In the genomic region with DNA sequence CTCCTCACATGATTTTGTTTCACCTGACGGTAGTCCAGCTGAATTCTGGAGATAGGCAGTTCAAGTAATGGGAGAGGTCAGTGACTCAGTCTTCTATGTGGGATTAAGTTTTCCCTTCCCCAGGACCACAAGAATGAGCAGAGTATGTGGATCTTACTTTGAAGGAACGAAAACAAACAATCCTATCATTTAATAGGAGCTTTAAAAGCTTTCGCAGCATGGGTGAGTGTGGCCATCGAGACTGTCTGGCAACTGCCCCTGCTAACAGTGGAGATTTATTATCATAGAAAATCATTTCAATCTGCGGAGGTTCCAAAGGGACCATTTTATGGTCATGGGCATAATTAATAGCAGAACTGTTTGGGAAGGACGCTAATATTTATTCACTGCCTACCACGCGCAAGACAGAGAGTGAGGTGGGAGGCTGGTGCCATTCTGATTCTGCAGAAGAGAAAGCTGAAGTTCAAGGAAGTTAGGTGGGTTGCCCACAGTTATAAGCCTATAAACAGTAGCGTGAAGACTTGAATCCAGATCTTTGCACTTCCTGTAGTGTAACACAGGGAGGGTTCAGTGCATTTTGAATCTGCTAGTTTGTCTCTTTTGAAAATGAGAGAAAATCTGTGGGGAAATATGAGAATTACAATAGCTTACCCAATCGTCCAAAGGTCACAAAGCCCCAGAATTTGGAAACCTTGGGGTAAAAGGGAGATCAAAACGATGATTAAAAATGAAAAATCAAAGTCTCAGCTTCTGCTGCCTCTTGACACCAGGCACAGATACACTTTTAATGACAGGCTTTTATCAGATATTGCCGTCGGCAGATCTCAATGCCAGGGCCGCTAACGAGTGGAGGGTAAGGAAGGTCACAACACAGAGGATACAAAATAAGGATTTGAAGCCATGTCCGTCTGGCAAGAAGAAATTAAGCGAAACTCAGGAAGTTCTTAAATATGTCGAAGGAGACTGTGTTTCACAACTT, we compare ENCODE assay signal across 1 cellular context.
TF ChIP-seq lines count a peak whose summit lies in the region.

No MANE protein-coding gene starts in this region.

TF ChIP-seq in K562, 482 proteins besides CTCF, POLR2A, EP300 and RAD21 (continued from another document and continues in another):
- TF ChIP-seq, protein P1, sequence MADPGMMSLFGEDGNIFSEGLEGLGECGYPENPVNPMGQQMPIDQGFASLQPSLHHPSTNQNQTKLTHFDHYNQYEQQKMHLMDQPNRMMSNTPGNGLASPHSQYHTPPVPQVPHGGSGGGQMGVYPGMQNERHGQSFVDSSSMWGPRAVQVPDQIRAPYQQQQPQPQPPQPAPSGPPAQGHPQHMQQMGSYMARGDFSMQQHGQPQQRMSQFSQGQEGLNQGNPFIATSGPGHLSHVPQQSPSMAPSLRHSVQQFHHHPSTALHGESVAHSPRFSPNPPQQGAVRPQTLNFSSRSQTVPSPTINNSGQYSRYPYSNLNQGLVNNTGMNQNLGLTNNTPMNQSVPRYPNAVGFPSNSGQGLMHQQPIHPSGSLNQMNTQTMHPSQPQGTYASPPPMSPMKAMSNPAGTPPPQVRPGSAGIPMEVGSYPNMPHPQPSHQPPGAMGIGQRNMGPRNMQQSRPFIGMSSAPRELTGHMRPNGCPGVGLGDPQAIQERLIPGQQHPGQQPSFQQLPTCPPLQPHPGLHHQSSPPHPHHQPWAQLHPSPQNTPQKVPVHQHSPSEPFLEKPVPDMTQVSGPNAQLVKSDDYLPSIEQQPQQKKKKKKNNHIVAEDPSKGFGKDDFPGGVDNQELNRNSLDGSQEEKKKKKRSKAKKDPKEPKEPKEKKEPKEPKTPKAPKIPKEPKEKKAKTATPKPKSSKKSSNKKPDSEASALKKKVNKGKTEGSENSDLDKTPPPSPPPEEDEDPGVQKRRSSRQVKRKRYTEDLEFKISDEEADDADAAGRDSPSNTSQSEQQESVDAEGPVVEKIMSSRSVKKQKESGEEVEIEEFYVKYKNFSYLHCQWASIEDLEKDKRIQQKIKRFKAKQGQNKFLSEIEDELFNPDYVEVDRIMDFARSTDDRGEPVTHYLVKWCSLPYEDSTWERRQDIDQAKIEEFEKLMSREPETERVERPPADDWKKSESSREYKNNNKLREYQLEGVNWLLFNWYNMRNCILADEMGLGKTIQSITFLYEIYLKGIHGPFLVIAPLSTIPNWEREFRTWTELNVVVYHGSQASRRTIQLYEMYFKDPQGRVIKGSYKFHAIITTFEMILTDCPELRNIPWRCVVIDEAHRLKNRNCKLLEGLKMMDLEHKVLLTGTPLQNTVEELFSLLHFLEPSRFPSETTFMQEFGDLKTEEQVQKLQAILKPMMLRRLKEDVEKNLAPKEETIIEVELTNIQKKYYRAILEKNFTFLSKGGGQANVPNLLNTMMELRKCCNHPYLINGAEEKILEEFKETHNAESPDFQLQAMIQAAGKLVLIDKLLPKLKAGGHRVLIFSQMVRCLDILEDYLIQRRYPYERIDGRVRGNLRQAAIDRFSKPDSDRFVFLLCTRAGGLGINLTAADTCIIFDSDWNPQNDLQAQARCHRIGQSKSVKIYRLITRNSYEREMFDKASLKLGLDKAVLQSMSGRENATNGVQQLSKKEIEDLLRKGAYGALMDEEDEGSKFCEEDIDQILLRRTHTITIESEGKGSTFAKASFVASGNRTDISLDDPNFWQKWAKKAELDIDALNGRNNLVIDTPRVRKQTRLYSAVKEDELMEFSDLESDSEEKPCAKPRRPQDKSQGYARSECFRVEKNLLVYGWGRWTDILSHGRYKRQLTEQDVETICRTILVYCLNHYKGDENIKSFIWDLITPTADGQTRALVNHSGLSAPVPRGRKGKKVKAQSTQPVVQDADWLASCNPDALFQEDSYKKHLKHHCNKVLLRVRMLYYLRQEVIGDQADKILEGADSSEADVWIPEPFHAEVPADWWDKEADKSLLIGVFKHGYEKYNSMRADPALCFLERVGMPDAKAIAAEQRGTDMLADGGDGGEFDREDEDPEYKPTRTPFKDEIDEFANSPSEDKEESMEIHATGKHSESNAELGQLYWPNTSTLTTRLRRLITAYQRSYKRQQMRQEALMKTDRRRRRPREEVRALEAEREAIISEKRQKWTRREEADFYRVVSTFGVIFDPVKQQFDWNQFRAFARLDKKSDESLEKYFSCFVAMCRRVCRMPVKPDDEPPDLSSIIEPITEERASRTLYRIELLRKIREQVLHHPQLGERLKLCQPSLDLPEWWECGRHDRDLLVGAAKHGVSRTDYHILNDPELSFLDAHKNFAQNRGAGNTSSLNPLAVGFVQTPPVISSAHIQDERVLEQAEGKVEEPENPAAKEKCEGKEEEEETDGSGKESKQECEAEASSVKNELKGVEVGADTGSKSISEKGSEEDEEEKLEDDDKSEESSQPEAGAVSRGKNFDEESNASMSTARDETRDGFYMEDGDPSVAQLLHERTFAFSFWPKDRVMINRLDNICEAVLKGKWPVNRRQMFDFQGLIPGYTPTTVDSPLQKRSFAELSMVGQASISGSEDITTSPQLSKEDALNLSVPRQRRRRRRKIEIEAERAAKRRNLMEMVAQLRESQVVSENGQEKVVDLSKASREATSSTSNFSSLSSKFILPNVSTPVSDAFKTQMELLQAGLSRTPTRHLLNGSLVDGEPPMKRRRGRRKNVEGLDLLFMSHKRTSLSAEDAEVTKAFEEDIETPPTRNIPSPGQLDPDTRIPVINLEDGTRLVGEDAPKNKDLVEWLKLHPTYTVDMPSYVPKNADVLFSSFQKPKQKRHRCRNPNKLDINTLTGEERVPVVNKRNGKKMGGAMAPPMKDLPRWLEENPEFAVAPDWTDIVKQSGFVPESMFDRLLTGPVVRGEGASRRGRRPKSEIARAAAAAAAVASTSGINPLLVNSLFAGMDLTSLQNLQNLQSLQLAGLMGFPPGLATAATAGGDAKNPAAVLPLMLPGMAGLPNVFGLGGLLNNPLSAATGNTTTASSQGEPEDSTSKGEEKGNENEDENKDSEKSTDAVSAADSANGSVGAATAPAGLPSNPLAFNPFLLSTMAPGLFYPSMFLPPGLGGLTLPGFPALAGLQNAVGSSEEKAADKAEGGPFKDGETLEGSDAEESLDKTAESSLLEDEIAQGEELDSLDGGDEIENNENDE (IDR thresholded peaks at IDR 0.05; ENCODE audit: low read depth, low read length), result no peak
- no peak for TF ChIP-seq SNIP1 (IDR thresholded peaks at IDR 0.05; ENCODE audit: low read depth)
- TF ChIP-seq SRSF7 (optimal IDR thresholded peaks at IDR 0.05; ENCODE audit: low read depth, low read length), result no peak
- no peak for TF ChIP-seq ZNF324 (CRISPR knock-in tag; IDR thresholded peaks at IDR 0.05)
- TF ChIP-seq TCF3 (CRISPR knock-in tag; IDR thresholded peaks at IDR 0.05), result peak; percentile 78
- TF ChIP-seq ZNF263 (CRISPR knock-in tag; IDR thresholded peaks at IDR 0.05; ENCODE audit: borderline replicate concordance), result no peak
- TF ChIP-seq, protein P2, sequence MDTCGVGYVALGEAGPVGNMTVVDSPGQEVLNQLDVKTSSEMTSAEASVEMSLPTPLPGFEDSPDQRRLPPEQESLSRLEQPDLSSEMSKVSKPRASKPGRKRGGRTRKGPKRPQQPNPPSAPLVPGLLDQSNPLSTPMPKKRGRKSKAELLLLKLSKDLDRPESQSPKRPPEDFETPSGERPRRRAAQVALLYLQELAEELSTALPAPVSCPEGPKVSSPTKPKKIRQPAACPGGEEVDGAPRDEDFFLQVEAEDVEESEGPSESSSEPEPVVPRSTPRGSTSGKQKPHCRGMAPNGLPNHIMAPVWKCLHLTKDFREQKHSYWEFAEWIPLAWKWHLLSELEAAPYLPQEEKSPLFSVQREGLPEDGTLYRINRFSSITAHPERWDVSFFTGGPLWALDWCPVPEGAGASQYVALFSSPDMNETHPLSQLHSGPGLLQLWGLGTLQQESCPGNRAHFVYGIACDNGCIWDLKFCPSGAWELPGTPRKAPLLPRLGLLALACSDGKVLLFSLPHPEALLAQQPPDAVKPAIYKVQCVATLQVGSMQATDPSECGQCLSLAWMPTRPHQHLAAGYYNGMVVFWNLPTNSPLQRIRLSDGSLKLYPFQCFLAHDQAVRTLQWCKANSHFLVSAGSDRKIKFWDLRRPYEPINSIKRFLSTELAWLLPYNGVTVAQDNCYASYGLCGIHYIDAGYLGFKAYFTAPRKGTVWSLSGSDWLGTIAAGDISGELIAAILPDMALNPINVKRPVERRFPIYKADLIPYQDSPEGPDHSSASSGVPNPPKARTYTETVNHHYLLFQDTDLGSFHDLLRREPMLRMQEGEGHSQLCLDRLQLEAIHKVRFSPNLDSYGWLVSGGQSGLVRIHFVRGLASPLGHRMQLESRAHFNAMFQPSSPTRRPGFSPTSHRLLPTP (IDR thresholded peaks at IDR 0.05; ENCODE audit: borderline replicate concordance, extremely low read depth, insufficient read length), result no peak
- TF ChIP-seq POLR2B (IDR thresholded peaks at IDR 0.05; ENCODE audit: low read depth, partially characterized antibody), result no peak
- no peak for TF ChIP-seq POLR3G (IDR thresholded peaks at IDR 0.05; ENCODE audit: extremely low read depth, insufficient read length, insufficient replicate concordance)
- TF ChIP-seq, protein P3, sequence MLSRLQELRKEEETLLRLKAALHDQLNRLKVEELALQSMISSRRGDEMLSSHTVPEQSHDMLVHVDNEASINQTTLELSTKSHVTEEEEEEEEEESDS (CRISPR knock-in tag; IDR thresholded peaks at IDR 0.05), result no peak
- TF ChIP-seq, protein P4, sequence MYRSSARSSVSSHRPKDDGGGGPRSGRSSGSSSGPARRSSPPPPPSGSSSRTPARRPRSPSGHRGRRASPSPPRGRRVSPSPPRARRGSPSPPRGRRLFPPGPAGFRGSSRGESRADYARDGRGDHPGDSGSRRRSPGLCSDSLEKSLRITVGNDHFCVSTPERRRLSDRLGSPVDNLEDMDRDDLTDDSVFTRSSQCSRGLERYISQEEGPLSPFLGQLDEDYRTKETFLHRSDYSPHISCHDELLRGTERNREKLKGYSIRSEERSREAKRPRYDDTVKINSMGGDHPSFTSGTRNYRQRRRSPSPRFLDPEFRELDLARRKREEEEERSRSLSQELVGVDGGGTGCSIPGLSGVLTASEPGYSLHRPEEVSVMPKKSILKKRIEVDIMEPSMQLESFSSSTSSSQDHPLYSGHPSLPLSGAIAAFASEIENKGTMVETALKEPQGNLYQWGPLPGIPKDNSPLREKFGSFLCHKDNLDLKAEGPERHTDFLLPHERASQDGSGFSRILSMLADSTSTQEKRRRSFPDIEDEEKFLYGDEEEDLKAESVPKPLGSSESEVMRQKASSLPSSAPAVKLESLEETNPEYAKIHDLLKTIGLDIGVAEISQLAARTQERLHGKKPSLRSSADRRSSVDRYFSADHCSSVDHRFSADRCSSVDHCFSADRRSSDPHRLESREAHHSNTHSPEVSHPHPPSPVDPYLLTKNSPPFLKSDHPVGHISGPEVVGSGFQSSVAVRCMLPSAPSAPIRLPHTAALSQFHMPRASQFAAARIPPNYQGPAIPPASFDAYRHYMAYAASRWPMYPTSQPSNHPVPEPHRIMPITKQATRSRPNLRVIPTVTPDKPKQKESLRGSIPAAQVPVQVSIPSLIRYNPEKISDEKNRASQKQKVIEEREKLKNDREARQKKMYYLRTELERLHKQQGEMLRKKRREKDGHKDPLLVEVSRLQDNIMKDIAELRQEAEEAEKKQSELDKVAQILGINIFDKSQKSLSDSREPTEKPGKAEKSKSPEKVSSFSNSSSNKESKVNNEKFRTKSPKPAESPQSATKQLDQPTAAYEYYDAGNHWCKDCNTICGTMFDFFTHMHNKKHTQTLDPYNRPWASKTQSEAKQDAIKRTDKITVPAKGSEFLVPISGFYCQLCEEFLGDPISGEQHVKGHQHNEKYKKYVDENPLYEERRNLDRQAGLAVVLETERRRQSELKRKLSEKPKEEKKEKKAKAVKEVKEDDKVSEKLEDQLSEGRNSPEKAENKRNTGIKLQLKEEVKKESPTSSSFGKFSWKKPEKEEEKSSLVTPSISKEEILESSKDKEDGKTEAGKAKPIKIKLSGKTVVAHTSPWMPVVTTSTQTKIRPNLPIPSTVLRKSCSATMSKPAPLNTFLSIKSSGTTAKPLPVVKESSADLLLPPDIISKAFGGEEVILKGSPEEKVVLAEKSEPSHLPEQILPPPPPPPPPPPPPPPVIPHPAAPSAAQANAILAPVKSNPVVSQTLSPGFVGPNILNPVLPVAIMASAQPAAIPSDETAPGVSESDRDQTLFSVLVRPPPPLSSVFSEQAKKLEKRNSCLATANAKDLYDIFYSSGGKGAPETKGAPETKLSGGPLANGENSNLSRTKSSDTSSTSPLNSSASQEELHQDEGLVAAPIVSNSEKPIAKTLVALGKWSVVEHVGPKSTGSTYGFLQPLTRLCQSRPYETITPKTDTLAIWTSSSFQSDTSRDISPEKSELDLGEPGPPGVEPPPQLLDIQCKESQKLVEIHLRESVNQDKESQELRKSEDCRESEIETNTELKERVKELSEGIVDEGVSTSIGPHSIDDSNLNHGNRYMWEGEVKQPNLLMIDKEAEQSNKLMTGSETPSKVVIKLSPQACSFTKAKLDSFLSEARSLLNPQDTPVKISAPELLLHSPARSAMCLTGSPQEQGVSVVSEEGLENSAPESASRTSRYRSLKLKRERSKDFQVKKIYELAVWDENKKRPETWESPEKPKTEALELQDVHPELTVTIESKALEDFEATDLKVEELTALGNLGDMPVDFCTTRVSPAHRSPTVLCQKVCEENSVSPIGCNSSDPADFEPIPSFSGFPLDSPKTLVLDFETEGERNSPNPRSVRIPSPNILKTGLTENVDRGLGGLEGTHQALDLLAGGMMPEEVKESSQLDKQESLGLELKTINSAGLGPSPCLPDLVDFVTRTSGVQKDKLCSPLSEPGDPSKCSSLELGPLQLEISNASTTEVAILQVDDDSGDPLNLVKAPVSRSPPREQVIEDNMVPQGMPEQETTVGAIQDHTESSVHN (IDR thresholded peaks at IDR 0.05; ENCODE audit: borderline replicate concordance in 1 of 2, low read depth in 1 of 2), result peak in 1 of 2 experiments; percentile 41; a peak in 1 of 4 replicates
- TF ChIP-seq MYBL2 (IDR thresholded peaks at IDR 0.05; ENCODE audit: low read depth), result no peak
- no peak for TF ChIP-seq MYBL2 (CRISPR knock-in tag; IDR thresholded peaks at IDR 0.05; ENCODE audit: borderline replicate concordance)
- TF ChIP-seq KLF16 (IDR thresholded peaks at IDR 0.05), result no peak
- TF ChIP-seq, protein P5, sequence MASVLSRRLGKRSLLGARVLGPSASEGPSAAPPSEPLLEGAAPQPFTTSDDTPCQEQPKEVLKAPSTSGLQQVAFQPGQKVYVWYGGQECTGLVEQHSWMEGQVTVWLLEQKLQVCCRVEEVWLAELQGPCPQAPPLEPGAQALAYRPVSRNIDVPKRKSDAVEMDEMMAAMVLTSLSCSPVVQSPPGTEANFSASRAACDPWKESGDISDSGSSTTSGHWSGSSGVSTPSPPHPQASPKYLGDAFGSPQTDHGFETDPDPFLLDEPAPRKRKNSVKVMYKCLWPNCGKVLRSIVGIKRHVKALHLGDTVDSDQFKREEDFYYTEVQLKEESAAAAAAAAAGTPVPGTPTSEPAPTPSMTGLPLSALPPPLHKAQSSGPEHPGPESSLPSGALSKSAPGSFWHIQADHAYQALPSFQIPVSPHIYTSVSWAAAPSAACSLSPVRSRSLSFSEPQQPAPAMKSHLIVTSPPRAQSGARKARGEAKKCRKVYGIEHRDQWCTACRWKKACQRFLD (CRISPR knock-in tag; IDR thresholded peaks at IDR 0.05), result no peak; the same call in 1 of the 2 replicates
- TF ChIP-seq HNRNPLL (IDR thresholded peaks at IDR 0.05; ENCODE audit: low read depth, low read length, poor library complexity, severe bottlenecking), result no peak
- TF ChIP-seq RFX5 (IDR thresholded peaks at IDR 0.05; ENCODE audit: low read depth, low read length), result no peak
- TF ChIP-seq ZNF274 (IDR thresholded peaks at IDR 0.05; ENCODE audit: borderline replicate concordance, low read depth, low read length), result no peak
- no peak for TF ChIP-seq TAF15 (IDR thresholded peaks at IDR 0.05; ENCODE audit: low read depth, low read length)
- TF ChIP-seq PHB (CRISPR knock-in tag; IDR thresholded peaks at IDR 0.05), result no peak
- TF ChIP-seq ZNF583 (CRISPR knock-in tag; IDR thresholded peaks at IDR 0.05), result peak; percentile 60; the same call in 1 of the 2 replicates
